Comparison of ENCODE assay signal across 18 cellular contexts in genomic region chr7:48680996-48681395, GRCh38.
"Had no signal": no experiment of that assay in that cellular context is flagged by ENCODE, and none has a peak within 500 bp of the region (broad histone marks: within the 10 kb centered on the region; RNA-seq: fewer than 3 reads in every experiment).

No MANE protein-coding gene starts in this region.

- H3K27me3 Mint-ChIP-seq: activated naive CD8-positive, alpha-beta T cell treated with anti-CD3 and anti-CD28 coated beads for 36 hours; memory B cell; natural killer cell treated with Interleukin-12 subunit alpha and Interleukin-12 subunit beta and Interleukin-15 and Interleukin-18, amount 100 ng/mL, for 72 hours; progenitor cell of endocrine pancreas; T-cell had no signal

- H3K36me3 ChIP-seq: brain microvascular endothelial cell, left ventricle myocardium inferior, sigmoid colon, stomach, thoracic aorta had no signal

- H3K4me1 ChIP-seq: left ventricle myocardium inferior, sigmoid colon, stomach had no signal

- H3K27me3 ChIP-seq: brain microvascular endothelial cell, sigmoid colon, stomach had no signal

- H3K27ac Mint-ChIP-seq: activated naive CD8-positive, alpha-beta T cell treated with anti-CD3 and anti-CD28 coated beads for 36 hours; endodermal cell; memory B cell; natural killer cell treated with Interleukin-12 subunit alpha and Interleukin-12 subunit beta and Interleukin-15 and Interleukin-18, amount 100 ng/mL, for 72 hours; progenitor cell of endocrine pancreas; T-cell had no signal

- DNase-seq: activated CD4-positive, alpha-beta T cell treated with anti-CD3 and anti-CD28 coated beads, Interleukin-2, amount 50 U/mL, for 1 hour; activated CD8-positive, alpha-beta memory T cell treated with anti-CD3 and anti-CD28 coated beads for 24 hours; activated naive CD8-positive, alpha-beta T cell treated with anti-CD3 and anti-CD28 coated beads for 36 hours; amygdala; brain microvascular endothelial cell; endodermal cell; islet precursor cell; left ventricle myocardium inferior; sigmoid colon; stimulated activated CD4-positive, alpha-beta T cell treated with anti-CD3 and anti-CD28 coated beads, Interleukin-1b, Interleukin-23, amount 100 ng/mL, for 48 hours; stomach; T-cell; T-helper 9 cell had no signal

- H3K9me3 ChIP-seq: thoracic aorta had no signal

- H3K4me3 Mint-ChIP-seq: activated naive CD8-positive, alpha-beta T cell treated with anti-CD3 and anti-CD28 coated beads for 36 hours; endodermal cell; memory B cell; natural killer cell treated with Interleukin-12 subunit alpha and Interleukin-12 subunit beta and Interleukin-15 and Interleukin-18, amount 100 ng/mL, for 72 hours; T-cell had no signal

- H3K36me3 Mint-ChIP-seq: activated naive CD8-positive, alpha-beta T cell treated with anti-CD3 and anti-CD28 coated beads for 36 hours; memory B cell; T-cell had no signal

- ATAC-seq: activated CD4-positive, CD25-positive, alpha-beta regulatory T cell treated with anti-CD3 and anti-CD28 coated beads, Interleukin-2, amount 50 U/mL, for 24 hours; natural killer cell treated with Interleukin-12 subunit alpha and Interleukin-12 subunit beta and Interleukin-15 and Interleukin-18, amount 100 ng/mL, for 72 hours; T-cell had no signal

- H3K27ac ChIP-seq: brain microvascular endothelial cell, left ventricle myocardium inferior, sigmoid colon, stomach, thoracic aorta had no signal

- H3K4me1 Mint-ChIP-seq: activated naive CD8-positive, alpha-beta T cell treated with anti-CD3 and anti-CD28 coated beads for 36 hours; endodermal cell; memory B cell; T-cell had no signal

- H3K4me3 ChIP-seq: left ventricle myocardium inferior, sigmoid colon, stomach, thoracic aorta had no signal
